ENCODE assay signal across 8 cellular contexts in the genomic region with DNA sequence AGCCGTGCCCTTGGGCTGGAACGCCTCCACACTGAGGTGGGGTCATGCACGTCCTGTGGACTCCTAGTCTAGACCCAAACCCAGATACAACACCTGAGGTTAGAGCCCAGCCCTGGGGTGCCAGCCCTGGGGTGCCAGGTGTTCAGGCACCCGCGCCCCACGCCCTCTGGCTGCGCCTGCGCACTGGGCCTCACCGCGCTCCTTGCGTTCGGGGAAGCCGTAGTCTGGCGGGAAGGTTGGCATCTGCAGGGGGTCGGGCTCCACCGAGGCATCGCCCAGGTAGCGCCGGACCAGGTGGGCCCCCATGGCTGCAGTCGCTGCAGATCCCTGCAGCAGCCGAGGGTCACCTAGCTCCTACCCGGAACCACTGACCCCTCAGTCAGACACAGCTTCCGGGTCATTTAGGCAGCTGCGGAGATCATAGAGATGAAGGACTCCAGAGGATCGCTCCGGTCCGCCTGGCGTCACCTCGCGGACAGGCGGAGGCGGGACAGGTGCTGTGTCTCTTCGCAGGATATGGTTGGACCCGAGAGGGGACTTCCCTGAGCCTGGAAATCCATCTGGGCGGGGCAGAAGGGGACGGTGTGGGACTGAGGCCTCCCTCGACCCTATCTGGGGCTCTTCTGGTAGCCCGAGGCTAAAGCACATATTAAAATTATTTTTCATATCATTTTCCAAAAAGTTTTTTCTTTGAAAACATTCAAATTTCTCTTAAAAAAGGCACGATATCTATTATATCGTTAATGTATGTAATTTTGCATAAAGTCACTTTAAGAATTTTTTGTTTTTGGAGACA. TPM values are rescaled to one million over a fixed set of nuclear protein-coding genes. Genes with fewer than 3 reads are reported as not detected.
A peak's percentile ranks its signal among the peaks of the same experiment; 100 is the strongest.
DNase-seq lines count a peak whose midpoint lies in the region; ATAC-seq and TF ChIP-seq lines count a peak whose summit lies in the region.

Gene NDUFB7, minus strand, starts transcription at position 372 of the 796 bp plus-strand sequence. Its CDS starts 66 bp downstream, at position 306.

- WGBS in prostate gland: 2% methylated on average over 34 of the region's 40 CpGs
- 3% methylated on average over 40 of the region's 40 CpGs for WGBS in urinary bladder

- H3K27ac ChIP-seq in left ventricle myocardium inferior (replicated peaks) (peak within 1 kb of the TSS; percentile 95), prostate gland (peak within 1 kb of the TSS; percentile 54 to 82), urinary bladder (ENCODE audit: low read depth) (peak within 1 kb of the TSS; percentile 43)

- peak; percentile 18 for TF ChIP-seq POLR2A in prostate gland (IDR thresholded peaks at IDR 0.05)

- H3K9me3 ChIP-seq in left ventricle myocardium inferior (replicated peaks) (no peaks in the 10 kb centered on the region), prostate gland (no peaks in the 10 kb centered on the region)

- in situ Hi-C loops in GM13976 (cut with MboI; ENCODE audit: low sequenced_read_pairs, unreplicated experiment): loop anchor here (5.0 to 25.0 kb wide), 4 partner anchors 115 to 540 kb away; partner anchors contain the start of genes ADGRE2, OR7A17 and SYDE1

- H3K27me3 ChIP-seq in left ventricle myocardium inferior (ENCODE audit: low read depth) (no peaks in the 10 kb centered on the region), prostate gland (replicated peaks; ENCODE audit: insufficient read depth) (no peaks in the 10 kb centered on the region)

- peak; percentile 97 for TF ChIP-seq CTCF in GM13976 (IDR thresholded peaks at IDR 0.05; ENCODE audit: borderline replicate concordance, control extremely low read depth, extremely low read depth, insufficient read depth, missing control alignments)
- TF ChIP-seq CTCF in left ventricle myocardium inferior (IDR thresholded peaks at IDR 0.05; ENCODE audit: borderline replicate concordance): peak; percentile 75
- peak; percentile 62 to 90 (median 85) for TF ChIP-seq CTCF in prostate gland (IDR thresholded peaks at IDR 0.05)

- DNase-seq in GM13976 (ENCODE audit: low spot score) (peak; percentile 92), NCI-H146 treated with DMSO at 0.1 percent for 48 hours (lab: John Stamatoyannopoulos, UW; ENCODE audit: unreplicated experiment) (peak; percentile 91), amniotic stem cell (lab: John Stamatoyannopoulos, UW) (peak; percentile 89), left ventricle myocardium inferior (peak; percentile 91), prostate gland (ENCODE audit: low spot score) (peak; percentile 89)

- intact Hi-C loops in T-helper 1 cell treated with Interleukin-12 subunit alpha and Interleukin-12 subunit beta and Interleukin-4 antibody, amounts not matched to agents 30 ng/mL and 1 ng/mL, for 36 hours (cut with micrococcal nuclease): loop anchor here (1.0 to 5.0 kb wide), 7 partner anchors 16 to 805 kb away; partner anchors contain the start of genes AKAP8 and TECR
- intact Hi-C loops in left ventricle myocardium inferior (cut with micrococcal nuclease): loop anchor here (5.0 kb wide), 1 partner anchor 315 kb away; the partner anchor contains the start of gene OR7A17
- intact Hi-C loops in prostate gland (cut with DNase I): loop anchor here (10.0 kb wide), 1 partner anchor 313 kb away; the partner anchor contains the start of gene OR7A17

- peaks cover 7% of the 10 kb centered on the region for H3K36me3 ChIP-seq in left ventricle myocardium inferior
- H3K36me3 ChIP-seq in prostate gland: no peaks in the 10 kb centered on the region
- H3K36me3 ChIP-seq in urinary bladder (ENCODE audit: insufficient read depth): no peaks in the 10 kb centered on the region

- H3K4me1 ChIP-seq in left ventricle myocardium inferior (peaks cover 55% of the 10 kb centered on the region), prostate gland (replicated peaks) (no peaks in the 10 kb centered on the region), urinary bladder (ENCODE audit: insufficient read depth) (no peaks in the 10 kb centered on the region)

- peak; percentile 82 for ATAC-seq in HG02884 (IDR thresholded peaks at IDR 0.05; ENCODE audit: unreplicated experiment)

- H3K4me3 ChIP-seq in left ventricle myocardium inferior (peak within 1 kb of the TSS; percentile 92), prostate gland (peak within 1 kb of the TSS; percentile 68 to 99), urinary bladder (ENCODE audit: low read depth, low read length) (peak within 1 kb of the TSS; percentile 75)

RNA-seq across cellular contexts. Expression of gene NDUFB7, which starts in this region (rescaled TPM):
- total RNA-seq in T-helper 1 cell treated with Interleukin-12 subunit alpha and Interleukin-12 subunit beta and Interleukin-4 antibody, amounts not matched to agents 30 ng/mL and 1 ng/mL, for 36 hours: 107 and 121 TPM in 2 replicates
- 501 TPM for total RNA-seq in left ventricle myocardium inferior
- 100 to 1,000 TPM; 507 to 534 TPM for total RNA-seq in prostate gland
- 113 TPM for total RNA-seq in urinary bladder
- polyA plus RNA-seq in urinary bladder: 505 TPM

Comparison
In these comparisons a context has a peak if more than half of its experiments do, and no peak if none do; other contexts are left out.
1. Peak in every context shown above with its lines: DNase-seq, ATAC-seq, H3K4me3 ChIP-seq and H3K27ac ChIP-seq.
2. H3K27ac ChIP-seq: peak in every context shown above with its lines; median percentile 95 in left ventricle myocardium inferior; 68 in prostate gland; 43 in urinary bladder.